1 cellular context compared by ENCODE assay signal in genomic region chr11:63503492-63503891, GRCh38.
TF ChIP-seq lines count a peak whose summit lies in the region.

No MANE protein-coding gene starts in this region.

TF ChIP-seq in H1, 55 proteins besides CTCF, POLR2A, EP300 and RAD21:
- TF ChIP-seq JUN (IDR thresholded peaks at IDR 0.05; ENCODE audit: low read depth, low read length), result no peak
- TF ChIP-seq NANOG (IDR thresholded peaks at IDR 0.05; ENCODE audit: insufficient read depth, low read depth, low read length, poor library complexity, severe bottlenecking), result no peak
- TF ChIP-seq HDAC2 (IDR thresholded peaks at IDR 0.05; ENCODE audit: borderline replicate concordance in 1 of 2, low read depth in 2 of 2, low read length in 2 of 2), result no peak
- no peak for TF ChIP-seq CHD1 (IDR thresholded peaks at IDR 0.05; ENCODE audit: low read depth, low read length)
